In the genomic region with DNA sequence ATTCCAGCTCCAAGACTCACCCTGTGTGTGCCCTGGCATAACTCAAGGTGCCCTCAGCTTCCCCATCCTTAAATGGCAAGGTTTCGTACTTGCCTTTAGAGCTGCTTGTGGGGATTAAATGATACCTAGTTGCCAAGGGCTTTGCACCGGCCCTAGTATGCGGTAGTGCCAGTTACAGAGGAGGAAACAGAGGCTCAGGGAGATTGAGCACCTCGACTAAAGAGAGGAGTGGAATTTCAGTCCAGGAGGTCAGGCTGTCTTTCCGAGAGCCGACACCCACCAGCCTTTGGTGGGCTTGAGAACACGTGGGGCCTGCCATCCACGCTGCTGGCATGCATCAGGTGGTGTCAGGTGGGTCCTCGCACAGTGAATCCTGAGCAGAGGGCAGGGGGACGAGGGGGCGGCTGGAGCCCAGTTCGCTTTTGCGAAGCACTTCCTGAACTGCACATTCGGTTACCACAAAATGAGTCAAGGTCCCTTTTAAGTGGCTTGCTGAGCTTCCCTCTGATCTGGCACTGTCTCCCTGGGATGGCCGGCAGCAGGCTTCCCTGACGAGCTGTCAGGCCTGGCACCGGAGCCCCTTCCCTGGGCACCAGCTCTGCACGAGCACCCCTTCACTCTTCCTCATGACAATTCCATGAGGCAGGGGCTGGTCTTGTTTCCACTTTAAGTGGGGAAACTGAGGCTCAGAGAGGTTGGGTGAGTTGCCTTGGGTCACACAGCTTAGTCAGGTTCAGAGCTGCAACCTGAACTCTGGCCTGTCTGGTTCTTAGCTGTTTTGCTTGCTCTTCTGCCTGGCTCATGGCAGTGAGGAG, we compare ENCODE assay signal across 7 cellular contexts.
DNase-seq lines count a peak whose midpoint lies in the region; ATAC-seq, FAIRE-seq and TF ChIP-seq lines count a peak whose summit lies in the region.
"Not testable (repeated sequence)": the region's sequence is repeated elsewhere in the genome, so short reads cannot be mapped to it uniquely, and the experiment has no call there.

No MANE protein-coding gene starts in this region.

- TF ChIP-seq CTCF in Loucy (conservative IDR thresholded peaks at IDR 0.05; ENCODE audit: low read length); kidney (IDR thresholded peaks at IDR 0.05; ENCODE audit: borderline replicate concordance, extremely low read depth, insufficient read depth); natural killer cell (IDR thresholded peaks at IDR 0.05): not testable (repeated sequence)

- CTCF ChIA-PET in activated CD4-positive, alpha-beta T cell treated with anti-CD3 and anti-CD28 coated beads for 36 hours (lab: Charles Lee): not testable (repeated sequence)

- H3K4me3 Mint-ChIP-seq in activated CD4-positive, alpha-beta T cell treated with anti-CD3 and anti-CD28 coated beads for 36 hours; activated T-cell treated with anti-CD3 and anti-CD28 coated beads, Interleukin-2, amount 50 U/mL, for 4 hours; activated naive CD8-positive, alpha-beta T cell treated with anti-CD3 and anti-CD28 coated beads, Interleukin-2, amount 10 ng/mL, durations not matched to agents 7 days and 5 days; natural killer cell: not testable (repeated sequence)

- H3K27me3 Mint-ChIP-seq in activated CD4-positive, alpha-beta T cell treated with anti-CD3 and anti-CD28 coated beads for 36 hours; activated T-cell treated with anti-CD3 and anti-CD28 coated beads, Interleukin-2, amount 50 U/mL, for 4 hours (ENCODE audit: low read depth); activated naive CD8-positive, alpha-beta T cell treated with anti-CD3 and anti-CD28 coated beads, Interleukin-2, amount 10 ng/mL, durations not matched to agents 7 days and 5 days; natural killer cell (ENCODE audit: low read depth in 2 of 2): not testable (repeated sequence)

- intact Hi-C loops in activated CD4-positive, alpha-beta T cell treated with anti-CD3 and anti-CD28 coated beads for 36 hours (cut with DNase I, micrococcal nuclease); kidney (cut with DNase I); natural killer cell (cut with micrococcal nuclease): not testable (repeated sequence)

- H3K4me3 ChIP-seq in Loucy (ENCODE audit: low read length, poor library complexity, severe bottlenecking); kidney (ENCODE audit: low read length in 2 of 2): not testable (repeated sequence)

- H3K9me3 ChIP-seq in Loucy (ENCODE audit: insufficient read depth, low read depth, low read length); kidney (ENCODE audit: control insufficient read depth in 1 of 2, low read length in 2 of 2): not testable (repeated sequence)

- FAIRE-seq in kidney (lab: Jason Lieb, UNC): not testable (repeated sequence)

- not testable (repeated sequence) for H3K27ac Mint-ChIP-seq in activated CD4-positive, alpha-beta T cell treated with anti-CD3 and anti-CD28 coated beads for 36 hours; activated naive CD8-positive, alpha-beta T cell treated with anti-CD3 and anti-CD28 coated beads, Interleukin-2, amount 10 ng/mL, durations not matched to agents 7 days and 5 days; natural killer cell

- not testable (repeated sequence) for H3K4me1 ChIP-seq in Loucy (ENCODE audit: insufficient read depth, low read length, poor library complexity, severe bottlenecking); kidney (ENCODE audit: control insufficient read depth in 1 of 2, insufficient read depth in 1 of 2, low read depth in 1 of 2, low read length in 2 of 2)

- H3K27ac ChIP-seq in kidney (ENCODE audit: low read depth in 2 of 2, low read length in 2 of 2): not testable (repeated sequence)

- not testable (repeated sequence) for H3K27me3 ChIP-seq in Loucy (ENCODE audit: insufficient read depth, low read length, poor library complexity, severe bottlenecking)

- H3K4me1 Mint-ChIP-seq in activated CD4-positive, alpha-beta T cell treated with anti-CD3 and anti-CD28 coated beads for 36 hours; activated T-cell treated with anti-CD3 and anti-CD28 coated beads, Interleukin-2, amount 50 U/mL, for 4 hours (ENCODE audit: low read depth); activated naive CD8-positive, alpha-beta T cell treated with anti-CD3 and anti-CD28 coated beads, Interleukin-2, amount 10 ng/mL, durations not matched to agents 7 days and 5 days: not testable (repeated sequence)
- peaks cover 13 to 15% of the 10 kb centered on the region in 2 donors for H3K4me1 Mint-ChIP-seq in natural killer cell

- not testable (repeated sequence) for H3F3A ChIP-seq in Loucy (ENCODE audit: low read depth)

- H3K9me2 ChIP-seq in Loucy (replicated peaks; ENCODE audit: low read depth, low read length): not testable (repeated sequence)

- H3K9ac ChIP-seq in Loucy (ENCODE audit: low read depth, low read length, poor library complexity, severe bottlenecking); kidney (ENCODE audit: low read length in 2 of 2): not testable (repeated sequence)

- peak; percentile 86 for ATAC-seq in activated CD4-positive, alpha-beta T cell treated with anti-CD3 and anti-CD28 coated beads for 36 hours
- ATAC-seq in activated T-cell treated with anti-CD3 and anti-CD28 coated beads, Interleukin-2, amount 50 U/mL, for 4 hours: peak; percentile 81 to 84
- peak; percentile 71 for ATAC-seq in activated naive CD8-positive, alpha-beta T cell treated with anti-CD3 and anti-CD28 coated beads, Interleukin-2, amount 10 ng/mL, durations not matched to agents 7 days and 5 days (ENCODE audit: low read depth)
- peak in 2 of 3 donors; percentile 32 to 39 for ATAC-seq in natural killer cell
- peak; percentile 82 for ATAC-seq in stimulated activated naive CD8-positive, alpha-beta T cell treated with anti-CD3 and anti-CD28 coated beads, Interleukin-15, Interleukin-2, amounts not matched to agents 100 U/mL and 50 U/mL, for 24 hours

- DNase-seq in activated CD4-positive, alpha-beta T cell treated with anti-CD3 and anti-CD28 coated beads for 36 hours: peak; percentile 28
- not testable (repeated sequence) for DNase-seq in activated T-cell treated with anti-CD3 and anti-CD28 coated beads, Interleukin-2, amount 50 U/mL, for 4 hours; activated naive CD8-positive, alpha-beta T cell treated with anti-CD3 and anti-CD28 coated beads, Interleukin-2, amount 10 ng/mL, durations not matched to agents 7 days and 5 days; natural killer cell
- DNase-seq in kidney: peak; percentile 57
- peak; percentile 52 for DNase-seq in stimulated activated naive CD8-positive, alpha-beta T cell treated with anti-CD3 and anti-CD28 coated beads, Interleukin-15, Interleukin-2, amounts not matched to agents 100 U/mL and 50 U/mL, for 24 hours

- H3K79me2 ChIP-seq in Loucy (ENCODE audit: insufficient read depth, low read length): not testable (repeated sequence)

- H4K20me1 ChIP-seq in Loucy (ENCODE audit: insufficient read depth, low read length, poor library complexity, severe bottlenecking): not testable (repeated sequence)

- not testable (repeated sequence) for H2AFZ ChIP-seq in Loucy (ENCODE audit: low read length)

- H3K9me3 Mint-ChIP-seq in activated CD4-positive, alpha-beta T cell treated with anti-CD3 and anti-CD28 coated beads for 36 hours (ENCODE audit: low read depth); activated T-cell treated with anti-CD3 and anti-CD28 coated beads, Interleukin-2, amount 50 U/mL, for 4 hours; activated naive CD8-positive, alpha-beta T cell treated with anti-CD3 and anti-CD28 coated beads, Interleukin-2, amount 10 ng/mL, durations not matched to agents 7 days and 5 days; natural killer cell: not testable (repeated sequence)

- H3K4me2 ChIP-seq in Loucy (ENCODE audit: low read depth, low read length, poor library complexity, severe bottlenecking): peak overlapping the region; percentile 27

- not testable (repeated sequence) for H3K36me3 Mint-ChIP-seq in activated CD4-positive, alpha-beta T cell treated with anti-CD3 and anti-CD28 coated beads for 36 hours (ENCODE audit: low read depth); activated T-cell treated with anti-CD3 and anti-CD28 coated beads, Interleukin-2, amount 50 U/mL, for 4 hours (ENCODE audit: insufficient read depth); activated naive CD8-positive, alpha-beta T cell treated with anti-CD3 and anti-CD28 coated beads, Interleukin-2, amount 10 ng/mL, durations not matched to agents 7 days and 5 days; natural killer cell

- POLR2A ChIA-PET in activated CD4-positive, alpha-beta T cell treated with anti-CD3 and anti-CD28 coated beads for 36 hours (lab: Charles Lee); activated naive CD8-positive, alpha-beta T cell treated with anti-CD3 and anti-CD28 coated beads, Interleukin-2, amount 10 ng/mL, durations not matched to agents 7 days and 5 days (lab: Charles Lee): not testable (repeated sequence)

- H3K36me3 ChIP-seq in Loucy (ENCODE audit: insufficient read depth, low read length); kidney (ENCODE audit: control insufficient read depth in 1 of 2, insufficient read depth in 2 of 2, low read length in 2 of 2): not testable (repeated sequence)

Comparison
In these comparisons a context has a peak if more than half of its experiments do, and no peak if none do; other contexts are left out.
1. ATAC-seq: peak in every context shown above with its lines; median percentile 86 in activated CD4-positive, alpha-beta T cell treated with anti-CD3 and anti-CD28 coated beads for 36 hours; 82 in activated T-cell treated with anti-CD3 and anti-CD28 coated beads, Interleukin-2, amount 50 U/mL, for 4 hours; 82 in stimulated activated naive CD8-positive, alpha-beta T cell treated with anti-CD3 and anti-CD28 coated beads, Interleukin-15, Interleukin-2, amounts not matched to agents 100 U/mL and 50 U/mL, for 24 hours; 71 in activated naive CD8-positive, alpha-beta T cell treated with anti-CD3 and anti-CD28 coated beads, Interleukin-2, amount 10 ng/mL, durations not matched to agents 7 days and 5 days; 36 in natural killer cell.